In genomic region chr1:92759361-92759760, GRCh38 we compare ENCODE assay signal across 18 cellular contexts.
"Had no signal": no experiment of that assay in that cellular context is flagged by ENCODE, and none has a peak within 500 bp of the region (broad histone marks: within the 10 kb centered on the region; RNA-seq: fewer than 3 reads in every experiment).

No MANE protein-coding gene starts in this region.

- H3K27ac Mint-ChIP-seq: activated naive CD4-positive, alpha-beta T cell treated with anti-CD3 and anti-CD28 coated beads for 36 hours; activated naive CD8-positive, alpha-beta T cell treated with anti-CD3 and anti-CD28 coated beads, Interleukin-2, amount 50 U/mL, for 24 hours; activated T-helper 17 cell treated with anti-CD3 and anti-CD28 coated beads, Interleukin-2, amount 50 U/mL, for 72 hours; memory B cell; naive thymus-derived CD8-positive, alpha-beta T cell; stimulated activated naive B cell treated with anti-CD40 and anti-IgM and Interleukin-4, amounts not matched to agents 10 μg/mL and 1 μg/mL and 100 μg/mL, for 72 hours had no signal

- H3K9me3 Mint-ChIP-seq: activated naive CD4-positive, alpha-beta T cell treated with anti-CD3 and anti-CD28 coated beads for 36 hours; activated naive CD8-positive, alpha-beta T cell treated with anti-CD3 and anti-CD28 coated beads, Interleukin-2, amount 50 U/mL, for 24 hours; activated T-helper 17 cell treated with anti-CD3 and anti-CD28 coated beads, Interleukin-2, amount 50 U/mL, for 72 hours; memory B cell; stimulated activated naive B cell treated with anti-CD40 and anti-IgM and Interleukin-4, amounts not matched to agents 10 μg/mL and 1 μg/mL and 100 μg/mL, for 72 hours had no signal

- H3K9me3 ChIP-seq: vagina had no signal

- H3K27ac ChIP-seq: skin epidermis, tibial nerve, vagina had no signal

- H3K4me1 Mint-ChIP-seq: activated naive CD8-positive, alpha-beta T cell treated with anti-CD3 and anti-CD28 coated beads, Interleukin-2, amount 50 U/mL, for 24 hours; activated T-helper 17 cell treated with anti-CD3 and anti-CD28 coated beads, Interleukin-2, amount 50 U/mL, for 72 hours; naive thymus-derived CD8-positive, alpha-beta T cell had no signal

- H3K4me1 ChIP-seq: vagina had no signal

- H3K4me3 Mint-ChIP-seq: activated naive CD4-positive, alpha-beta T cell treated with anti-CD3 and anti-CD28 coated beads for 36 hours; activated naive CD8-positive, alpha-beta T cell treated with anti-CD3 and anti-CD28 coated beads, Interleukin-2, amount 50 U/mL, for 24 hours; activated T-helper 17 cell treated with anti-CD3 and anti-CD28 coated beads, Interleukin-2, amount 50 U/mL, for 72 hours; memory B cell; naive thymus-derived CD8-positive, alpha-beta T cell; stimulated activated naive B cell treated with anti-CD40 and anti-IgM and Interleukin-4, amounts not matched to agents 10 μg/mL and 1 μg/mL and 100 μg/mL, for 72 hours had no signal

- H3K36me3 Mint-ChIP-seq: naive thymus-derived CD8-positive, alpha-beta T cell had no signal

- ATAC-seq: activated naive CD8-positive, alpha-beta T cell treated with anti-CD3 and anti-CD28 coated beads, Interleukin-2, amount 50 U/mL, for 24 hours; activated T-helper 17 cell treated with anti-CD3 and anti-CD28 coated beads, Interleukin-2, amount 50 U/mL, for 72 hours; left ventricle myocardium superior; naive thymus-derived CD8-positive, alpha-beta T cell; stimulated activated naive B cell treated with anti-CD40 and anti-IgM and Interleukin-4, amounts not matched to agents 10 μg/mL and 1 μg/mL and 100 μg/mL, for 72 hours had no signal

- DNase-seq: activated CD4-positive, alpha-beta T cell treated with anti-CD3 and anti-CD28 coated beads for 1 hour; activated CD4-positive, alpha-beta T cell treated with anti-CD3 and anti-CD28 coated beads, Interleukin-2, amount 50 U/mL, for 4 hours; activated naive CD4-positive, alpha-beta T cell treated with anti-CD3 and anti-CD28 coated beads for 36 hours; activated naive CD8-positive, alpha-beta T cell treated with anti-CD3 and anti-CD28 coated beads, Interleukin-2, amount 50 U/mL, for 24 hours; cortex of kidney; effector CD8-positive, alpha-beta T cell; hypothalamus; left ventricle myocardium superior; naive thymus-derived CD8-positive, alpha-beta T cell; retina; stimulated activated CD4-positive, alpha-beta T cell treated with anti-CD3 and anti-CD28 coated beads, Interleukin-15, amount 100 ng/mL, for 24 hours; stimulated activated CD4-positive, alpha-beta T cell treated with anti-CD3 and anti-CD28 coated beads, Interleukin-4, amount 100 ng/mL, for 1 hour; stimulated activated naive B cell treated with anti-CD40 and anti-IgM and Interleukin-4, amounts not matched to agents 10 μg/mL and 1 μg/mL and 100 μg/mL, for 72 hours had no signal

- H3K27me3 Mint-ChIP-seq: memory B cell; stimulated activated naive B cell treated with anti-CD40 and anti-IgM and Interleukin-4, amounts not matched to agents 10 μg/mL and 1 μg/mL and 100 μg/mL, for 72 hours had no signal

- H3K4me3 ChIP-seq: skin epidermis, tibial nerve, vagina had no signal

- H3K36me3 ChIP-seq: tibial nerve, vagina had no signal

- H3K27me3 ChIP-seq: tibial nerve, vagina had no signal
